Comparison of ENCODE assay signal across 20 cellular contexts in the genomic region with DNA sequence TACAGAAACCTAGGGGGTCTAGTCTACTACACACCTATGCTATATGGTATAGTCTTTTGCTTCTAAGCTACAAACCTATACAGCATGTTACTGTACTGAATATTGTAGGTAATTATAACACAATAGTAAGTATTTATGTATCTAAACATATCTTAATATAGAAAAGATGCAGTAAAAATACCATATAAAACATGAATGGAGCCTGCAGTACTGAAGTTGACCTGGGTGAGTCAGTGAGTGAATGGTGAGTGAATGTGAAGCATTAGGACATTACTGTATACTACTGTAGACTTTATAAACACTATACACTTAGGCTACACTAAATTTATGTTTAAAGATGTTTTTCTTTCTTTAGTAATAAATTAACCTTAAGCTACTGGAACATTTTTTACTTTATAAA. TPM values are rescaled to one million over a fixed set of nuclear protein-coding genes. Genes with fewer than 3 reads are reported as not detected.
"Had no signal": no experiment of that assay in that cellular context is flagged by ENCODE, and none has a peak within 500 bp of the region (broad histone marks: within the 10 kb centered on the region; RNA-seq: fewer than 3 reads in every experiment).

No MANE protein-coding gene starts in this region.

- ATAC-seq: activated CD4-positive, alpha-beta T cell treated with anti-CD3 and anti-CD28 coated beads for 36 hours; body of pancreas; left lung; stimulated activated memory B cell treated with anti-CD40 and anti-IgM and Interleukin-4, amounts not matched to agents 10 μg/mL and 1 μg/mL and 100 μg/mL, for 72 hours; upper lobe of right lung had no signal

- H3K4me3 Mint-ChIP-seq: activated CD4-positive, alpha-beta memory T cell treated with anti-CD3 and anti-CD28 coated beads for 36 hours; activated CD4-positive, alpha-beta T cell treated with anti-CD3 and anti-CD28 coated beads for 36 hours; activated naive CD4-positive, alpha-beta T cell treated with anti-CD3 and anti-CD28 coated beads for 36 hours; activated T-cell treated with anti-CD3 and anti-CD28 coated beads, Interleukin-2, amount 50 U/mL, for 24 hours; nephron progenitor cell; stimulated activated memory B cell treated with anti-CD40 and anti-IgM and Interleukin-4, amounts not matched to agents 10 μg/mL and 1 μg/mL and 100 μg/mL, for 72 hours had no signal

- H3K27ac ChIP-seq: body of pancreas, dorsolateral prefrontal cortex, left lung, sigmoid colon, testis, upper lobe of right lung had no signal

- DNase-seq: activated CD4-positive, alpha-beta memory T cell treated with anti-CD3 and anti-CD28 coated beads for 36 hours; activated CD4-positive, alpha-beta T cell treated with anti-CD3 and anti-CD28 coated beads for 36 hours; activated naive CD4-positive, alpha-beta T cell treated with anti-CD3 and anti-CD28 coated beads for 36 hours; activated T-cell treated with anti-CD3 and anti-CD28 coated beads, Interleukin-2, amount 50 U/mL, for 24 hours; body of pancreas; caudate nucleus; dorsolateral prefrontal cortex; head of caudate nucleus; left lung; mammary epithelial cell; nephron progenitor cell; occipital lobe; posterior cingulate gyrus; sigmoid colon; stimulated activated CD4-positive, alpha-beta T cell treated with anti-CD3 and anti-CD28 coated beads, Interleukin-4, amount 100 ng/mL, for 4 hours; testis; upper lobe of right lung had no signal

- H3K36me3 ChIP-seq: left lung, sigmoid colon, upper lobe of right lung had no signal

- H3K27ac Mint-ChIP-seq: activated CD4-positive, alpha-beta memory T cell treated with anti-CD3 and anti-CD28 coated beads for 36 hours; activated CD4-positive, alpha-beta T cell treated with anti-CD3 and anti-CD28 coated beads for 36 hours; activated naive CD4-positive, alpha-beta T cell treated with anti-CD3 and anti-CD28 coated beads for 36 hours; activated T-cell treated with anti-CD3 and anti-CD28 coated beads, Interleukin-2, amount 50 U/mL, for 24 hours; nephron progenitor cell; stimulated activated memory B cell treated with anti-CD40 and anti-IgM and Interleukin-4, amounts not matched to agents 10 μg/mL and 1 μg/mL and 100 μg/mL, for 72 hours had no signal

- H3K4me1 ChIP-seq: body of pancreas, left lung, sigmoid colon, testis, upper lobe of right lung had no signal

- H3K4me1 Mint-ChIP-seq: nephron progenitor cell had no signal

- H3K36me3 Mint-ChIP-seq: stimulated activated memory B cell treated with anti-CD40 and anti-IgM and Interleukin-4, amounts not matched to agents 10 μg/mL and 1 μg/mL and 100 μg/mL, for 72 hours had no signal

- H3K9me3 ChIP-seq: body of pancreas, left lung, sigmoid colon, testis, upper lobe of right lung had no signal

- H3K27me3 ChIP-seq: body of pancreas, dorsolateral prefrontal cortex, left lung, sigmoid colon, testis, upper lobe of right lung had no signal

- H3K27me3 Mint-ChIP-seq: activated CD4-positive, alpha-beta memory T cell treated with anti-CD3 and anti-CD28 coated beads for 36 hours; activated CD4-positive, alpha-beta T cell treated with anti-CD3 and anti-CD28 coated beads for 36 hours; activated T-cell treated with anti-CD3 and anti-CD28 coated beads, Interleukin-2, amount 50 U/mL, for 24 hours; stimulated activated memory B cell treated with anti-CD40 and anti-IgM and Interleukin-4, amounts not matched to agents 10 μg/mL and 1 μg/mL and 100 μg/mL, for 72 hours had no signal

- H3K4me3 ChIP-seq: body of pancreas, dorsolateral prefrontal cortex, left lung, sigmoid colon, testis, upper lobe of right lung had no signal

- H3K9me3 Mint-ChIP-seq: activated T-cell treated with anti-CD3 and anti-CD28 coated beads, Interleukin-2, amount 50 U/mL, for 24 hours; nephron progenitor cell; stimulated activated memory B cell treated with anti-CD40 and anti-IgM and Interleukin-4, amounts not matched to agents 10 μg/mL and 1 μg/mL and 100 μg/mL, for 72 hours had no signal

RNA-seq across cellular contexts. Expression of gene ABCD2, which starts 13.1 kb away (rescaled TPM):
- total RNA-seq: epithelial cell of proximal tubule, kidney epithelial cell had no signal
